Comparison of ENCODE assay signal across 8 cellular contexts in genomic region chr1:53327183-53327941, GRCh38. TPM values are rescaled to one million over a fixed set of nuclear protein-coding genes. Genes with fewer than 3 reads are reported as not detected.
DNase-seq lines count a peak whose midpoint lies in the region; ATAC-seq, FAIRE-seq and TF ChIP-seq lines count a peak whose summit lies in the region.

No MANE protein-coding gene starts in this region.

- POLR2A ChIA-PET in GM12878 (lab: Charles Lee) = interaction anchor here (0.6 to 2.4 kb wide), 7 partner anchors 18 to 510 kb away, joined by 3 to 17 read pairs (median 3); no protein-coding TSS in a partner anchor

- peaks cover 36% of the 10 kb centered on the region for H4K20me1 ChIP-seq in BLaER1
- H4K20me1 ChIP-seq in GM12878 (ENCODE audit: control insufficient read depth, insufficient read depth) = no peaks in the 10 kb centered on the region

- H3K36me3 ChIP-seq in BLaER1 (peaks cover 32% of the 10 kb centered on the region), GM12878 (ENCODE audit: control insufficient read depth in 2 of 2, insufficient read depth in 2 of 2, low read length in 1 of 2) (peaks cover 7 to 23% of the 10 kb centered on the region in 2 experiments), kidney (ENCODE audit: control insufficient read depth in 1 of 2, insufficient read depth in 2 of 2, low read length in 2 of 2) (no peaks in the 10 kb centered on the region)

- peaks cover 38% of the 10 kb centered on the region for H3K79me2 ChIP-seq in GM12878 (ENCODE audit: control insufficient read depth, insufficient read depth, low read length)

- peak; percentile 58 for DNase-seq in KBM-7
- DNase-seq in T-helper 22 cell (ENCODE audit: low read depth) = peak; percentile 37
- DNase-seq in GM12878 (ENCODE audit: low read depth, low spot score) = no peak
- peak; percentile 85 for DNase-seq in kidney
- peak; percentile 38 to 41 for DNase-seq in stimulated activated CD4-positive, alpha-beta T cell treated with anti-CD3 and anti-CD28 coated beads, Interleukin-2, amount 100 ng/mL, for 48 hours
- DNase-seq in dedifferentiated amniotic fluid mesenchymal stem cell (ENCODE audit: extremely low spot score) = no peak

- TF ChIP-seq RAD21 in GM12878 (IDR thresholded peaks at IDR 0.05; ENCODE audit: insufficient read depth, low read depth, low read length) = no peak

- 1% methylated on average over 71 of the region's 73 CpGs for WGBS in GM12878 (ENCODE audit: insufficient coverage, insufficient replicate concordance, low lambda C conversion rate, missing lambda C conversion rate)

- no peak for TF ChIP-seq CTCF in GM12878 (IDR thresholded peaks at IDR 0.05 in 2 of 3, conservative IDR thresholded peaks at IDR 0.05 in 1 of 3; ENCODE audit: control insufficient read depth in 2 of 3, extremely low read depth in 1 of 3, insufficient read depth in 1 of 3, low read depth in 3 of 3, low read length in 3 of 3)
- no peak for TF ChIP-seq CTCF in kidney (IDR thresholded peaks at IDR 0.05; ENCODE audit: borderline replicate concordance, extremely low read depth, insufficient read depth)

- TF ChIP-seq POLR2A in GM12878 (IDR thresholded peaks at IDR 0.05; ENCODE audit: low read depth, low read length) = peak; percentile 67

- H3K9me3 ChIP-seq in BLaER1 = no peaks in the 10 kb centered on the region
- H3K9me3 ChIP-seq in GM12878 (replicated peaks; ENCODE audit: control insufficient read depth, insufficient read depth, low read length) = no peaks in the 10 kb centered on the region
- H3K9me3 ChIP-seq in kidney (ENCODE audit: control insufficient read depth in 1 of 2, low read length in 2 of 2) = no peaks in the 10 kb centered on the region

- CTCF ChIA-PET in GM12878 (lab: Yijun Ruan, JAX) = interaction anchor here (2.1 to 2.5 kb wide), 3 partner anchors 35 to 65 kb away, joined by 8 read pairs; no protein-coding TSS in a partner anchor

- H3K9ac ChIP-seq in BLaER1 (peak overlapping the region; percentile 85), GM12878 (ENCODE audit: control insufficient read depth, insufficient read depth, low read length) (peak overlapping the region; percentile 80), kidney (ENCODE audit: low read length in 2 of 2) (peak overlapping the region; percentile 46 to 51)

- ATAC-seq in GM19455 (IDR thresholded peaks at IDR 0.05; ENCODE audit: unreplicated experiment) = peak; percentile 17
- peak; percentile 41 for ATAC-seq in GM12878

- intact Hi-C loops in GM12878 (cut with micrococcal nuclease; ENCODE audit: unreplicated experiment) (loop anchor here (2.0 to 5.0 kb wide), 3 partner anchors 35 to 65 kb away; no protein-coding TSS in a partner anchor), kidney (cut with DNase I) (no loop called here)

- RAD21 ChIA-PET in GM12878 (lab: Charles Lee; ENCODE audit: unreplicated experiment) = interaction anchor here (1.2 to 2.8 kb wide), 6 partner anchors 11 to 86 kb away, joined by 3 to 16 read pairs (median 9); no protein-coding TSS in a partner anchor

- FAIRE-seq in GM12878 (lab: Jason Lieb, UNC) (no peak), kidney (lab: Jason Lieb, UNC) (no peak)

- H3K27me3 ChIP-seq in BLaER1 = no peaks in the 10 kb centered on the region
- H3K27me3 ChIP-seq in GM12878 (replicated peaks in 1 of 2; ENCODE audit: control insufficient read depth in 2 of 2, insufficient read depth in 2 of 2, low read length in 1 of 2) = no peaks in the 10 kb centered on the region

- H3K4me1 ChIP-seq in BLaER1 (peaks cover 55% of the 10 kb centered on the region), GM12878 (ENCODE audit: control insufficient read depth, insufficient read depth, low read length) (peaks cover 8% of the 10 kb centered on the region), kidney (ENCODE audit: control insufficient read depth in 1 of 2, insufficient read depth in 1 of 2, low read depth in 1 of 2, low read length in 2 of 2) (peaks cover 0 to 9% of the 10 kb centered on the region in 2 donors)

- H3K27ac ChIP-seq in BLaER1 = peak overlapping the region; percentile 90
- H3K27ac ChIP-seq in GM12878 (ENCODE audit: control insufficient read depth, insufficient read depth) = peak overlapping the region; percentile 79
- H3K27ac ChIP-seq in kidney (ENCODE audit: low read depth in 2 of 2, low read length in 2 of 2) = no peak overlapping the region

- H3K4me2 ChIP-seq in BLaER1 (peak overlapping the region; percentile 89), GM12878 (ENCODE audit: control insufficient read depth, insufficient read depth) (peak overlapping the region; percentile 92)

- H2AFZ ChIP-seq in GM12878 (ENCODE audit: control insufficient read depth, low read depth, low read length) = peak overlapping the region; percentile 78

- SMC1A ChIA-PET in GM12878 (lab: Charles Lee; ENCODE audit: uncharacterized antibody, unreplicated experiment) = interaction anchor here (0.7 to 1.7 kb wide), 3 partner anchors 10 to 42 kb away, joined by 3 to 8 read pairs (median 6); no protein-coding TSS in a partner anchor

- BruUV-seq in GM12878 (replicated peaks; lab: Mats Ljungman, UMichigan) = TSS peak; percentile 37

- in situ Hi-C loops in KBM-7 (cut with MboI; ENCODE audit: low pct_unique_long_range_greater_than_20kb, low sequenced_read_pairs) = no loop called here
- in situ Hi-C loops in GM12878 (cut with MboI) = no loop called here

- no peak for TF ChIP-seq EP300 in GM12878 (IDR thresholded peaks at IDR 0.05; ENCODE audit: borderline replicate concordance in 1 of 2, control insufficient read depth in 1 of 2, low read depth in 2 of 2, low read length in 2 of 2)

- H3K4me3 ChIP-seq in BLaER1 (peak overlapping the region; percentile 98), GM12878 (peak overlapping the region; percentile 100), kidney (ENCODE audit: low read length in 2 of 2) (peak overlapping the region; percentile 48 to 56)

TF ChIP-seq in GM12878, 131 proteins besides CTCF, POLR2A, EP300 and RAD21:
- TF ChIP-seq YY1 (IDR thresholded peaks at IDR 0.05; ENCODE audit: low read depth, low read length) (0 out of 2 replicates have a peak, but pooled peaks have one; percentile 53), BHLHE40 (IDR thresholded peaks at IDR 0.05; ENCODE audit: borderline replicate concordance in 1 of 2, low read depth in 2 of 2, low read length in 1 of 2) (peak in 1 of 2 experiments; percentile 38; a peak in 2 of 4 replicates), USF1 (IDR thresholded peaks at IDR 0.05; ENCODE audit: borderline replicate concordance, extremely low read length, insufficient read depth, low read depth, low read length) (no peak), EGR1 (IDR thresholded peaks at IDR 0.05; ENCODE audit: borderline replicate concordance in 1 of 2, low read depth in 2 of 2, low read length in 2 of 2) (peak in 1 of 2 experiments; percentile 36; a peak in 1 of 3 replicates), POLR2AphosphoS5 (IDR thresholded peaks at IDR 0.05; ENCODE audit: low read length) (0 out of 2 replicates have a peak, but pooled peaks have one; percentile 2), HDAC6 (IDR thresholded peaks at IDR 0.05; ENCODE audit: unreplicated experiment) (no peak), TAF1 (IDR thresholded peaks at IDR 0.05; ENCODE audit: borderline replicate concordance, low read depth, low read length) (0 out of 2 replicates have a peak, but pooled peaks have one; percentile 7), CREB1 (IDR thresholded peaks at IDR 0.05; ENCODE audit: low read depth) (0 out of 2 replicates have a peak, but pooled peaks have one; percentile 26), NKRF (conservative IDR thresholded peaks at IDR 0.05) (peak; percentile 41; the same call in 1 of the 2 replicates)

RNA-seq across cellular contexts. Expression of gene LRP8, which starts 0.5 kb away (rescaled TPM):
- 116 and 125 TPM in 2 replicates for total RNA-seq in GM12878 (2013; cell fraction: nucleolus; rRNA removed)
- total RNA-seq in GM12878 (2014; rRNA removed) = 21.3 and 23.8 TPM in 2 replicates
- total RNA-seq in GM12878 (2014; rRNA removed; fragmentation: Illumina TruSeq; extraction: Trizol) = 19.2 and 20.8 TPM in 2 replicates
- 25.5 and 26.1 TPM in 2 replicates for total RNA-seq in GM12878 (2021)
- 7.0 TPM for polyA plus RNA-seq in GM12878 (2011; ENCODE audit: low read depth)
- polyA plus RNA-seq in GM12878 (2011; rRNA removed) = 25.5 and 40.5 TPM in 2 replicates
- polyA plus RNA-seq in GM12878 (2011; cell fraction: cytosol; rRNA removed) = 37.4 and 42.6 TPM in 2 replicates
- polyA plus RNA-seq in GM12878 (2011; cell fraction: nucleus; rRNA removed) = 173 and 193 TPM in 2 replicates
- 8.1 and 8.9 TPM in 2 replicates for polyA plus RNA-seq in GM12878 (2012)
- polyA plus RNA-seq in GM12878 (2014; fragmentation: Illumina TruSeq; extraction: Trizol) = 21.9 and 26.6 TPM in 2 replicates
- 1 to 10 TPM; 3.6 to 4.5 TPM for polyA plus RNA-seq in GM12878 (2014; fragmentation: Nextera tagmentation; extraction: Ambion mirVana)
- polyA plus RNA-seq in GM12878 (2014; rRNA removed) = 27.3 and 33.7 TPM in 2 replicates
- 1 to 10 TPM; 2.8 to 3.1 TPM for polyA plus RNA-seq in GM12878 (2016; fragmentation: Nextera tagmentation; extraction: Ambion mirVana)
- polyA minus RNA-seq in GM12878 (2011; rRNA and poly(A)+ RNA removed) = 89.1 and 91.1 TPM in 2 replicates
- 19.0 and 25.3 TPM in 2 replicates for polyA minus RNA-seq in GM12878 (2011; cell fraction: cytosol; rRNA and poly(A)+ RNA removed)
- 57.3 and 118 TPM in 2 replicates for polyA minus RNA-seq in GM12878 (2011; cell fraction: nucleus; rRNA and poly(A)+ RNA removed)
- total RNA-seq in kidney = 6.9 TPM
- polyA plus RNA-seq in kidney (ENCODE audit: insufficient read depth, low read depth, low replicate concordance) = 1.4 TPM

Comparison
In these comparisons a context has a peak if more than half of its experiments do, and no peak if none do; other contexts are left out.
1. H3K27ac ChIP-seq: peak in BLaER1 (single experiment) and GM12878 (single experiment); none in kidney (0 of 2).
2. DNase-seq: peak in KBM-7 (single experiment), T-helper 22 cell (single experiment), kidney (single experiment) and stimulated activated CD4-positive, alpha-beta T cell treated with anti-CD3 and anti-CD28 coated beads, Interleukin-2, amount 100 ng/mL, for 48 hours (2 of 2); none in GM12878 (single experiment) and dedifferentiated amniotic fluid mesenchymal stem cell (single experiment).
3. Peak in every context shown above with its lines, with median percentiles within 50 percentile points of each other: H3K4me3 ChIP-seq and H3K9ac ChIP-seq.